1 cellular context compared by ENCODE assay signal in genomic region chr6:152811785-152812184, GRCh38.
TF ChIP-seq lines count a peak whose summit lies in the region.

No MANE protein-coding gene starts in this region.

TF ChIP-seq in HepG2, 621 proteins besides CTCF, POLR2A, EP300 and RAD21 (continued from another document):
- TF ChIP-seq, protein P1, sequence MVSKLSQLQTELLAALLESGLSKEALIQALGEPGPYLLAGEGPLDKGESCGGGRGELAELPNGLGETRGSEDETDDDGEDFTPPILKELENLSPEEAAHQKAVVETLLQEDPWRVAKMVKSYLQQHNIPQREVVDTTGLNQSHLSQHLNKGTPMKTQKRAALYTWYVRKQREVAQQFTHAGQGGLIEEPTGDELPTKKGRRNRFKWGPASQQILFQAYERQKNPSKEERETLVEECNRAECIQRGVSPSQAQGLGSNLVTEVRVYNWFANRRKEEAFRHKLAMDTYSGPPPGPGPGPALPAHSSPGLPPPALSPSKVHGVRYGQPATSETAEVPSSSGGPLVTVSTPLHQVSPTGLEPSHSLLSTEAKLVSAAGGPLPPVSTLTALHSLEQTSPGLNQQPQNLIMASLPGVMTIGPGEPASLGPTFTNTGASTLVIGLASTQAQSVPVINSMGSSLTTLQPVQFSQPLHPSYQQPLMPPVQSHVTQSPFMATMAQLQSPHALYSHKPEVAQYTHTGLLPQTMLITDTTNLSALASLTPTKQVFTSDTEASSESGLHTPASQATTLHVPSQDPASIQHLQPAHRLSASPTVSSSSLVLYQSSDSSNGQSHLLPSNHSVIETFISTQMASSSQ (IDR thresholded peaks at IDR 0.05; ENCODE audit: low read depth) = no peak
- TF ChIP-seq, protein P1 (CRISPR knock-in tag; IDR thresholded peaks at IDR 0.05; ENCODE audit: borderline replicate concordance) = no peak
- TF ChIP-seq RAD51 (IDR thresholded peaks at IDR 0.05; ENCODE audit: borderline replicate concordance) (0 out of 2 replicates have a peak, but pooled peaks have one; percentile 14), MAX (IDR thresholded peaks at IDR 0.05) (no peak), MTERF4 (CRISPR knock-in tag; IDR thresholded peaks at IDR 0.05) (no peak), ZNF788 (CRISPR knock-in tag; IDR thresholded peaks at IDR 0.05; ENCODE audit: borderline replicate concordance) (no peak), PLRG1 (conservative IDR thresholded peaks at IDR 0.05) (0 out of 2 replicates have a peak, but pooled peaks have one; percentile 70), ZNF317 (CRISPR knock-in tag; IDR thresholded peaks at IDR 0.05) (no peak), NR2F6 (IDR thresholded peaks at IDR 0.05) (no peak), NR2F6 (CRISPR knock-in tag; IDR thresholded peaks at IDR 0.05) (no peak), ATF7 (IDR thresholded peaks at IDR 0.05) (0 out of 2 replicates have a peak, but pooled peaks have one; percentile 5), ATF7 (CRISPR knock-in tag; IDR thresholded peaks at IDR 0.05) (no peak), ETV5 (CRISPR knock-in tag; IDR thresholded peaks at IDR 0.05; ENCODE audit: borderline replicate concordance) (no peak), CHD2 (IDR thresholded peaks at IDR 0.05; ENCODE audit: low read depth, low read length) (no peak), ZNF619 (CRISPR knock-in tag; IDR thresholded peaks at IDR 0.05) (no peak), PHB2 (IDR thresholded peaks at IDR 0.05; ENCODE audit: partially characterized antibody) (peak; percentile 79), NKX3-1 (CRISPR knock-in tag; IDR thresholded peaks at IDR 0.05) (no peak), SP1 (IDR thresholded peaks at IDR 0.05) (0 out of 2 replicates have a peak, but pooled peaks have one; percentile 27), SP1 (CRISPR knock-in tag; IDR thresholded peaks at IDR 0.05) (no peak), KMT2A (CRISPR knock-in tag; IDR thresholded peaks at IDR 0.05) (no peak)
- TF ChIP-seq, protein P2, sequence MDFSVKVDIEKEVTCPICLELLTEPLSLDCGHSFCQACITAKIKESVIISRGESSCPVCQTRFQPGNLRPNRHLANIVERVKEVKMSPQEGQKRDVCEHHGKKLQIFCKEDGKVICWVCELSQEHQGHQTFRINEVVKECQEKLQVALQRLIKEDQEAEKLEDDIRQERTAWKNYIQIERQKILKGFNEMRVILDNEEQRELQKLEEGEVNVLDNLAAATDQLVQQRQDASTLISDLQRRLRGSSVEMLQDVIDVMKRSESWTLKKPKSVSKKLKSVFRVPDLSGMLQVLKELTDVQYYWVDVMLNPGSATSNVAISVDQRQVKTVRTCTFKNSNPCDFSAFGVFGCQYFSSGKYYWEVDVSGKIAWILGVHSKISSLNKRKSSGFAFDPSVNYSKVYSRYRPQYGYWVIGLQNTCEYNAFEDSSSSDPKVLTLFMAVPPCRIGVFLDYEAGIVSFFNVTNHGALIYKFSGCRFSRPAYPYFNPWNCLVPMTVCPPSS (IDR thresholded peaks at IDR 0.05) = 0 out of 2 replicates have a peak, but pooled peaks have one; percentile 14
